8 cellular contexts compared by ENCODE assay signal in the genomic region with DNA sequence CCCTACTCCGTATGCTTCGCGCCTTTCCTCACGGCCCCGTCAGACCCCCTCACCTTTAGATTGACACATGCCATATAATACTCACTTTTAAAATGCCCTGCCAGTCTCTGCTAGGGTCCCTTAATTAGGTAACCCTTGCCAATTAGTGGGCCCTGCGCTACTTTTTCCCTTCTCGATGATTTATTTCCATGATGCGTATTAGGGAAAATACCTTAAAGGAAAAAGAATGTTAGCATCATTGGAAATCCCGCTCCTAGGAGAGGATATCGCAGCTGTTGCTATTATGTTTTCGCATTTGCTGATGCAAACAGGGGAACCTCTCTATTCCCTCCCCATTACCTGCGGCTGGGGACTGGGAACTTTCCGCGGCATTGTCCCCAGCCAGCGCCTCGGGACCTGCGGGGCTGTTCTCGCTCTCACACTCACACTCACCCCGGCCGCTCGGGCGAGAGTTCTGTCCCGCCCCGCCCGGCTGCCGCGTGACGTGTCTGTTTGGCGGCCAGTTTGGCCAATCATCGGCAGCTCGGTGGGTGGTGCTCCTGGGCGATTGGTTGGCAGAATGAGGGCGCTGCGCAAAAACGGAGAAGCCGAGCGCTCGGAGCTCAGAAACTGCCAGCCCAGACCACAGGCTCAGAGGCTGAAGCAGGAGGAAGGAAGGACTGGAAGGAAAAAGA. TPM values are rescaled to one million over a fixed set of nuclear protein-coding genes. Genes with fewer than 3 reads are reported as not detected.
DNase-seq lines count a peak whose midpoint lies in the region; ATAC-seq and TF ChIP-seq lines count a peak whose summit lies in the region.

Gene PCDH10, plus strand, starts transcription at position 605 of the 674 bp plus-strand sequence. CDS start 847 bp downstream, outside the sequence.

- no peaks in the 10 kb centered on the region for H3K36me3 ChIP-seq in esophagus muscularis mucosa

- no peaks in the 10 kb centered on the region for H3K9me3 ChIP-seq in esophagus muscularis mucosa

- peak within 1 kb of the TSS; percentile 36; the same call in 1 of the 2 replicates for H3K27ac Mint-ChIP-seq in WTC11
- peak within 1 kb of the TSS in 1 of 2 donors; percentile 60 for H3K27ac Mint-ChIP-seq in stimulated activated naive CD8-positive, alpha-beta T cell treated with anti-CD3 and anti-CD28 coated beads, Interleukin-15, amount 100 ng/mL, for 72 hours

- no peak for TF ChIP-seq EP300 in esophagus muscularis mucosa (IDR thresholded peaks at IDR 0.05)

- H3K27me3 Mint-ChIP-seq in WTC11 (ENCODE audit: low read depth) = peaks cover 77% of the 10 kb centered on the region
- peaks cover 94% of the 10 kb centered on the region for H3K27me3 Mint-ChIP-seq in stimulated activated naive CD8-positive, alpha-beta T cell treated with anti-CD3 and anti-CD28 coated beads, Interleukin-15, amount 100 ng/mL, for 72 hours

- POLR2A ChIA-PET in WTC11 (lab: Charles Lee) = interaction anchor here (1.3 kb wide), 1 partner anchor 331 kb away, joined by 3 read pairs; no protein-coding TSS in a partner anchor

- intact Hi-C loops in esophagus muscularis mucosa (cut with DNase I) = no loop called here

- ATAC-seq in GM21825 (IDR thresholded peaks at IDR 0.05; ENCODE audit: unreplicated experiment) = peak; percentile 80
- peak; percentile 58 for ATAC-seq in WTC11
- ATAC-seq in stimulated activated naive CD8-positive, alpha-beta T cell treated with anti-CD3 and anti-CD28 coated beads, Interleukin-15, amount 100 ng/mL, for 72 hours = peak; percentile 80

- peak; percentile 90 for DNase-seq in DMS 273 (lab: John Stamatoyannopoulos, UW; ENCODE audit: unreplicated experiment)
- DNase-seq in NCI-H1417 treated with DMSO at 0.1 percent for 48 hours (lab: John Stamatoyannopoulos, UW) = peak; percentile 34
- peak; percentile 96 for DNase-seq in WTC11 (ENCODE audit: low spot score)
- DNase-seq in esophagus muscularis mucosa (ENCODE audit: extremely low spot score) = peak; percentile 97
- peak; percentile 99 for DNase-seq in midbrain (lab: John Stamatoyannopoulos, UW)
- DNase-seq in stimulated activated naive CD8-positive, alpha-beta T cell treated with anti-CD3 and anti-CD28 coated beads, Interleukin-15, amount 100 ng/mL, for 72 hours = peak; percentile 48 to 64
- DNase-seq in NCI-H1048 (lab: John Stamatoyannopoulos, UW) = no peak

- H3K4me3 ChIP-seq in esophagus muscularis mucosa = peak within 1 kb of the TSS; percentile 51 to 62 (median 56)

- H3K9me3 Mint-ChIP-seq in WTC11 = no peaks in the 10 kb centered on the region
- no peaks in the 10 kb centered on the region for H3K9me3 Mint-ChIP-seq in stimulated activated naive CD8-positive, alpha-beta T cell treated with anti-CD3 and anti-CD28 coated beads, Interleukin-15, amount 100 ng/mL, for 72 hours

- CTCF ChIA-PET in WTC11 (lab: Charles Lee) = interaction anchor here (0.5 to 0.7 kb wide), 2 partner anchors 702 to 1628 kb away, joined by 3 read pairs; no protein-coding TSS in a partner anchor

- H3K27me3 ChIP-seq in esophagus muscularis mucosa = peaks cover 6 to 59% (median 28%) of the 10 kb centered on the region in 4 donors

- no peaks in the 10 kb centered on the region for H3K36me3 Mint-ChIP-seq in WTC11

- peak within 1 kb of the TSS; percentile 76 for H3K4me3 Mint-ChIP-seq in WTC11
- peak within 1 kb of the TSS; percentile 75 to 86 for H3K4me3 Mint-ChIP-seq in stimulated activated naive CD8-positive, alpha-beta T cell treated with anti-CD3 and anti-CD28 coated beads, Interleukin-15, amount 100 ng/mL, for 72 hours

- no peak within 1 kb of the TSS for H3K27ac ChIP-seq in esophagus muscularis mucosa (replicated peaks in 1 of 4)

- under 1% methylated on average over 21 of the region's 38 CpGs for WGBS in esophagus muscularis mucosa

- peaks cover 62 to 75% (median 73%) of the 10 kb centered on the region in 4 donors for H3K4me1 ChIP-seq in esophagus muscularis mucosa

- peaks cover 52% of the 10 kb centered on the region for H3K4me1 Mint-ChIP-seq in WTC11
- peaks cover 45% of the 10 kb centered on the region for H3K4me1 Mint-ChIP-seq in stimulated activated naive CD8-positive, alpha-beta T cell treated with anti-CD3 and anti-CD28 coated beads, Interleukin-15, amount 100 ng/mL, for 72 hours

- TF ChIP-seq CTCF in WTC11 (IDR thresholded peaks at IDR 0.05) = no peak
- TF ChIP-seq CTCF in esophagus muscularis mucosa (IDR thresholded peaks at IDR 0.05) = no peak

- TF ChIP-seq POLR2A in esophagus muscularis mucosa (IDR thresholded peaks at IDR 0.05; ENCODE audit: low read depth) = no peak

TF ChIP-seq in WTC11, 78 proteins besides CTCF, POLR2A, EP300 and RAD21 (continues in another document):
- TF ChIP-seq RELA (CRISPR knock-in tag; IDR thresholded peaks at IDR 0.05; ENCODE audit: borderline replicate concordance) (no peak), RORB (CRISPR knock-in tag; IDR thresholded peaks at IDR 0.05) (0 out of 2 replicates have a peak, but pooled peaks have one; percentile 20), AR (CRISPR knock-in tag; IDR thresholded peaks at IDR 0.05) (no peak), IRF2 (CRISPR knock-in tag; IDR thresholded peaks at IDR 0.05; ENCODE audit: borderline replicate concordance, low read depth) (no peak), FOXP1 (CRISPR knock-in tag; IDR thresholded peaks at IDR 0.05; ENCODE audit: borderline replicate concordance) (no peak), JUN (CRISPR knock-in tag; IDR thresholded peaks at IDR 0.05) (no peak), FOXJ3 (CRISPR knock-in tag; IDR thresholded peaks at IDR 0.05; ENCODE audit: borderline replicate concordance) (no peak), ETV6 (CRISPR knock-in tag; IDR thresholded peaks at IDR 0.05) (peak; percentile 50; the same call in 1 of the 2 replicates), ESRRA (CRISPR knock-in tag; IDR thresholded peaks at IDR 0.05; ENCODE audit: borderline replicate concordance) (no peak), ZNF317 (CRISPR knock-in tag; IDR thresholded peaks at IDR 0.05; ENCODE audit: borderline replicate concordance, low read depth) (no peak), ZNF232 (CRISPR knock-in tag; IDR thresholded peaks at IDR 0.05) (no peak), SMAD4 (CRISPR knock-in tag; IDR thresholded peaks at IDR 0.05) (no peak)
- TF ChIP-seq, protein P1, sequence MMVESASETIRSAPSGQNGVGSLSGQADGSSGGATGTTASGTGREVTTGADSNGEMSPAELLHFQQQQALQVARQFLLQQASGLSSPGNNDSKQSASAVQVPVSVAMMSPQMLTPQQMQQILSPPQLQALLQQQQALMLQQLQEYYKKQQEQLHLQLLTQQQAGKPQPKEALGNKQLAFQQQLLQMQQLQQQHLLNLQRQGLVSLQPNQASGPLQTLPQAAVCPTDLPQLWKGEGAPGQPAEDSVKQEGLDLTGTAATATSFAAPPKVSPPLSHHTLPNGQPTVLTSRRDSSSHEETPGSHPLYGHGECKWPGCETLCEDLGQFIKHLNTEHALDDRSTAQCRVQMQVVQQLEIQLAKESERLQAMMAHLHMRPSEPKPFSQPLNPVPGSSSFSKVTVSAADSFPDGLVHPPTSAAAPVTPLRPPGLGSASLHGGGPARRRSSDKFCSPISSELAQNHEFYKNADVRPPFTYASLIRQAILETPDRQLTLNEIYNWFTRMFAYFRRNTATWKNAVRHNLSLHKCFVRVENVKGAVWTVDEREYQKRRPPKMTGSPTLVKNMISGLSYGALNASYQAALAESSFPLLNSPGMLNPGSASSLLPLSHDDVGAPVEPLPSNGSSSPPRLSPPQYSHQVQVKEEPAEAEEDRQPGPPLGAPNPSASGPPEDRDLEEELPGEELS (CRISPR knock-in tag; IDR thresholded peaks at IDR 0.05) = peak; percentile 32; the same call in 1 of the 2 replicates
- TF ChIP-seq, protein P2, sequence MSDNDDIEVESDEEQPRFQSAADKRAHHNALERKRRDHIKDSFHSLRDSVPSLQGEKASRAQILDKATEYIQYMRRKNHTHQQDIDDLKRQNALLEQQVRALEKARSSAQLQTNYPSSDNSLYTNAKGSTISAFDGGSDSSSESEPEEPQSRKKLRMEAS (CRISPR knock-in tag; IDR thresholded peaks at IDR 0.05) = peak; percentile 46

RNA-seq across cellular contexts. Expression of gene PCDH10, which starts in this region (rescaled TPM):
- total RNA-seq in WTC11 (2021) = 7.8 to 13.9 TPM (median 13.1 TPM) in 3 replicates
- total RNA-seq in esophagus muscularis mucosa = under 1 TPM; 0.42 to 0.71 (median 0.62) TPM

Comparison
In these comparisons a context has a peak if more than half of its experiments do, and no peak if none do; other contexts are left out.
1. Peak in DNase-seq and H3K4me3 ChIP-seq in esophagus muscularis mucosa; RNA of the gene not detected or under 1 TPM.